In genomic region chr12:62600038-62600437, GRCh38 we compare ENCODE assay signal across 14 cellular contexts.
DNase-seq lines count a peak whose midpoint lies in the region; ATAC-seq, FAIRE-seq and TF ChIP-seq lines count a peak whose summit lies in the region.
"Had no signal": no experiment of that assay in that cellular context is flagged by ENCODE, and none has a peak within 500 bp of the region (broad histone marks: within the 10 kb centered on the region; RNA-seq: fewer than 3 reads in every experiment).

No MANE protein-coding gene starts in this region.

- no peaks in the 10 kb centered on the region for H3K27me3 Mint-ChIP-seq in stimulated activated naive CD8-positive, alpha-beta T cell treated with anti-CD3 and anti-CD28 coated beads, Interleukin-15, amount 100 ng/mL, for 72 hours
- H3K27me3 Mint-ChIP-seq: activated naive CD8-positive, alpha-beta T cell treated with anti-CD3 and anti-CD28 coated beads for 36 hours had no signal

- H3K9me3 Mint-ChIP-seq in activated naive CD4-positive, alpha-beta T cell treated with anti-CD3 and anti-CD28 coated beads, Interleukin-2, amount 50 U/mL, for 72 hours = no peaks in the 10 kb centered on the region
- no peaks in the 10 kb centered on the region for H3K9me3 Mint-ChIP-seq in stimulated activated naive CD8-positive, alpha-beta T cell treated with anti-CD3 and anti-CD28 coated beads, Interleukin-15, amount 100 ng/mL, for 72 hours
- H3K9me3 Mint-ChIP-seq: activated naive CD8-positive, alpha-beta T cell treated with anti-CD3 and anti-CD28 coated beads for 36 hours; CD14-positive monocyte had no signal

- TF ChIP-seq POLR2A in H54 (IDR thresholded peaks at IDR 0.05; ENCODE audit: low read depth, low read length) = no peak
- TF ChIP-seq POLR2A in right lobe of liver (IDR thresholded peaks at IDR 0.05) = no peak

- TF ChIP-seq CTCF in RWPE2 (IDR thresholded peaks at IDR 0.05; ENCODE audit: poor library complexity, severe bottlenecking) (peak; percentile 13), fibroblast of pulmonary artery (IDR thresholded peaks at IDR 0.05; ENCODE audit: low read length, missing control alignments) (peak; percentile 27), right lobe of liver (IDR thresholded peaks at IDR 0.05) (no peak)

- H3K4me1 ChIP-seq in RWPE2 (ENCODE audit: insufficient read depth, poor library complexity, severe bottlenecking) = peaks cover 9% of the 10 kb centered on the region
- peaks cover 0 to 10% (median 3%) of the 10 kb centered on the region in 4 donors for H3K4me1 ChIP-seq in right lobe of liver

- WGBS in right lobe of liver (ENCODE audit: insufficient coverage, low coverage, low lambda C conversion rate, missing lambda C conversion rate) = 90% methylated on average over 4 of the region's 4 CpGs

- H3K4me1 Mint-ChIP-seq in stimulated activated naive CD8-positive, alpha-beta T cell treated with anti-CD3 and anti-CD28 coated beads, Interleukin-15, amount 100 ng/mL, for 72 hours = peaks cover 26% of the 10 kb centered on the region

- H3K9me3 ChIP-seq in RWPE2 (ENCODE audit: severe bottlenecking) (no peaks in the 10 kb centered on the region), right lobe of liver (no peaks in the 10 kb centered on the region)
- H3K9me3 ChIP-seq: sigmoid colon had no signal

- H3K36me3 Mint-ChIP-seq in activated naive CD4-positive, alpha-beta T cell treated with anti-CD3 and anti-CD28 coated beads, Interleukin-2, amount 50 U/mL, for 72 hours = peaks cover 0 to 7% of the 10 kb centered on the region in 2 donors

- ATAC-seq in RWPE2 (ENCODE audit: low read depth) = no peak
- ATAC-seq in activated naive CD4-positive, alpha-beta T cell treated with anti-CD3 and anti-CD28 coated beads, Interleukin-2, amount 50 U/mL, for 72 hours = no peak
- no peak for ATAC-seq in right lobe of liver
- ATAC-seq in stimulated activated naive CD8-positive, alpha-beta T cell treated with anti-CD3 and anti-CD28 coated beads, Interleukin-15, amount 100 ng/mL, for 72 hours = no peak

- H3K27me3 ChIP-seq in RWPE2 (ENCODE audit: insufficient read depth, poor library complexity, severe bottlenecking) (no peaks in the 10 kb centered on the region), right lobe of liver (no peaks in the 10 kb centered on the region)
- H3K27me3 ChIP-seq: sigmoid colon had no signal

- intact Hi-C loops in right lobe of liver (cut with DNase I) = no loop called here

- H3K4me3 ChIP-seq in RWPE2 (ENCODE audit: severe bottlenecking) (no peak overlapping the region), fibroblast of pulmonary artery (replicated peaks; ENCODE audit: low read depth, low read length) (no peak overlapping the region), right lobe of liver (no peak overlapping the region)
- H3K4me3 ChIP-seq: sigmoid colon had no signal

- no peak overlapping the region for H3K4me3 Mint-ChIP-seq in stimulated activated naive CD8-positive, alpha-beta T cell treated with anti-CD3 and anti-CD28 coated beads, Interleukin-15, amount 100 ng/mL, for 72 hours
- H3K4me3 Mint-ChIP-seq: activated naive CD8-positive, alpha-beta T cell treated with anti-CD3 and anti-CD28 coated beads for 36 hours; CD14-positive monocyte had no signal

- H3K27ac ChIP-seq in RWPE2 (ENCODE audit: poor library complexity, severe bottlenecking) (no peak overlapping the region), right lobe of liver (no peak overlapping the region)
- H3K27ac ChIP-seq: sigmoid colon had no signal

- peak; percentile 30 for FAIRE-seq in H54 (lab: Jason Lieb, UNC)

- in situ Hi-C loops in ACHN (cut with HindIII; ENCODE audit: low pct_ligation_motif_present, low pct_unique_long_range_greater_than_20kb, low sequenced_read_pairs) = no loop called here

- DNase-seq in ACHN = peak; percentile 38
- DNase-seq in H54 (ENCODE audit: insufficient read length, low spot score) = no peak
- no peak for DNase-seq in RWPE2 (ENCODE audit: low spot score)
- DNase-seq in fibroblast of pulmonary artery (ENCODE audit: low read depth) = no peak
- no peak for DNase-seq in activated naive CD4-positive, alpha-beta T cell treated with anti-CD3 and anti-CD28 coated beads, Interleukin-2, amount 50 U/mL, for 72 hours (ENCODE audit: low spot score in 2 of 2)
- no peak for DNase-seq in dedifferentiated amniotic fluid mesenchymal stem cell (ENCODE audit: extremely low spot score)
- no peak for DNase-seq in right lobe of liver
- no peak for DNase-seq in stimulated activated naive CD8-positive, alpha-beta T cell treated with anti-CD3 and anti-CD28 coated beads, Interleukin-15, amount 100 ng/mL, for 72 hours
- DNase-seq: activated naive CD8-positive, alpha-beta T cell treated with anti-CD3 and anti-CD28 coated beads for 36 hours; effector CD8-positive, alpha-beta T cell; NCI-H1092; NCI-H82; sigmoid colon had no signal

- H3K36me3 ChIP-seq in RWPE2 (ENCODE audit: low read depth) = no peaks in the 10 kb centered on the region; the same call in 1 of the 2 replicates
- H3K36me3 ChIP-seq in right lobe of liver = no peaks in the 10 kb centered on the region
- H3K36me3 ChIP-seq: sigmoid colon had no signal

- H3K27ac Mint-ChIP-seq in activated naive CD4-positive, alpha-beta T cell treated with anti-CD3 and anti-CD28 coated beads, Interleukin-2, amount 50 U/mL, for 72 hours = no peak overlapping the region
- no peak overlapping the region for H3K27ac Mint-ChIP-seq in stimulated activated naive CD8-positive, alpha-beta T cell treated with anti-CD3 and anti-CD28 coated beads, Interleukin-15, amount 100 ng/mL, for 72 hours
- H3K27ac Mint-ChIP-seq: activated naive CD8-positive, alpha-beta T cell treated with anti-CD3 and anti-CD28 coated beads for 36 hours; CD14-positive monocyte had no signal

Comparison
In these comparisons a context has a peak if more than half of its experiments do, and no peak if none do; other contexts are left out.
1. CTCF ChIP-seq: peak in RWPE2 (single experiment) and fibroblast of pulmonary artery (single experiment); none in right lobe of liver (0 of 4).